1 cellular context compared by ENCODE assay signal in genomic region chr11:47611240-47611863, GRCh38.
TF ChIP-seq lines count a peak whose summit lies in the region.

No MANE protein-coding gene starts in this region.

TF ChIP-seq in HEK293T, 16 proteins besides CTCF, POLR2A, EP300 and RAD21 (continued from another document):
- TF ChIP-seq FOXM1 (IDR thresholded peaks at IDR 0.05; ENCODE audit: borderline replicate concordance) = no peak
TF ChIP-seq in HEK293T: peak in this region for 0.
